23 cellular contexts compared by ENCODE assay signal in the genomic region with DNA sequence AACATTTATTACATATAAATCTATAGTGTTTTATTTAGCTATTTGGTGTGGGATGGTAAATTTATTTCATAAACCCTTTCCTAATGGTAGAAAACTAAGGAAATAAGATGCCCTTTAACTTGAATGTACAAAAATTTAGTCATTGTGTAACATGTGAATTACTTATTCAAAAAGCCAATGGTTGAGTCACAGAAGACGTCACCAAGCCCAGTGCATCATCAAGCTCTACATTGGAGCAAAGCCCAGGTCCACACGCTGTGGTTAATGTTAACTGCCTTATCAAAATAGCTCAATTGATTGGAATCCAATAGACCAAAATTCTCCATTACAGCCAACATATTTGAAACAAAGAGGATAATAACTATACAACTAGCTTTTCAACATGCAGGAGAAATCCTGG.
A peak's percentile ranks its signal among the peaks of the same experiment; 100 is the strongest.
DNase-seq lines count a peak whose midpoint lies in the region; ATAC-seq, FAIRE-seq and TF ChIP-seq lines count a peak whose summit lies in the region.
"Had no signal": no experiment of that assay in that cellular context is flagged by ENCODE, and none has a peak within 500 bp of the region (broad histone marks: within the 10 kb centered on the region; RNA-seq: fewer than 3 reads in every experiment).

No MANE protein-coding gene starts in this region.

- no peaks in the 10 kb centered on the region for H3K9me3 ChIP-seq in IMR-90 (ENCODE audit: control insufficient read depth, insufficient read depth, low read length)
- no peaks in the 10 kb centered on the region for H3K9me3 ChIP-seq in mammary epithelial cell (replicated peaks; ENCODE audit: insufficient read depth, low read length)
- H3K9me3 ChIP-seq in HepG2 (ENCODE audit: low read length), result peaks cover 66% of the 10 kb centered on the region
- H3K9me3 ChIP-seq in gastroesophageal sphincter, result no peaks in the 10 kb centered on the region
- H3K9me3 ChIP-seq: neutrophil, sigmoid colon, SJCRH30, transverse colon had no signal

- H3K36me3 Mint-ChIP-seq in activated T-cell treated with anti-CD3 and anti-CD28 coated beads, Interleukin-2, amount 50 U/mL, for 4 hours (ENCODE audit: insufficient read depth), result no peaks in the 10 kb centered on the region
- H3K36me3 Mint-ChIP-seq: IgD-negative memory B cell had no signal

- TF ChIP-seq EP300 in HepG2 (IDR thresholded peaks at IDR 0.05; ENCODE audit: low read depth in 2 of 2, low read length in 2 of 2), result no peak
- TF ChIP-seq EP300 in HepG2 (CRISPR knock-in tag; IDR thresholded peaks at IDR 0.05; ENCODE audit: borderline replicate concordance), result no peak
- no peak for TF ChIP-seq EP300 in gastroesophageal sphincter (IDR thresholded peaks at IDR 0.05)

- TF ChIP-seq CTCF in AG09309 (IDR thresholded peaks at IDR 0.05; ENCODE audit: control insufficient read depth, insufficient read depth, low read depth, low read length, missing control alignments) (no peak), IMR-90 (conservative IDR thresholded peaks at IDR 0.05; ENCODE audit: low read depth, low read length) (no peak), mammary epithelial cell (conservative IDR thresholded peaks at IDR 0.05 in 1 of 2, IDR thresholded peaks at IDR 0.05 in 1 of 2; ENCODE audit: extremely low read depth in 1 of 2, insufficient read depth in 1 of 2, low read depth in 1 of 2, low read length in 2 of 2) (no peak), HepG2 (CRISPR knock-in tag; IDR thresholded peaks at IDR 0.05) (no peak), gastroesophageal sphincter (IDR thresholded peaks at IDR 0.05) (no peak)

- H3K79me2 ChIP-seq in mammary epithelial cell (ENCODE audit: insufficient read depth, low read length) (no peaks in the 10 kb centered on the region), HepG2 (ENCODE audit: insufficient read depth, low read length) (no peaks in the 10 kb centered on the region)

- dilution Hi-C loops in IMR-90 (cut with HindIII; ENCODE audit: low sequenced_read_pairs, unreplicated experiment) (no loop called here), mammary epithelial cell (cut with HindIII; ENCODE audit: low sequenced_read_pairs) (no loop called here)

- intact Hi-C loops in IMR-90 (cut with micrococcal nuclease), result no loop called here
- intact Hi-C loops in mammary epithelial cell (cut with micrococcal nuclease), result no loop called here
- intact Hi-C loops in HepG2 (cut with micrococcal nuclease; ENCODE audit: unreplicated experiment), result no loop called here

- CTCF ChIA-PET in IMR-90 (lab: Yijun Ruan, JAX), result interaction anchor here (0.6 kb wide), 1 partner anchor 708 kb away, joined by 4 read pairs; no protein-coding TSS in a partner anchor
- CTCF ChIA-PET in mammary epithelial cell (lab: Charles Lee; ENCODE audit: low non-redundant PET), result no interaction called here
- CTCF ChIA-PET in HepG2 (lab: Yijun Ruan, JAX; ENCODE audit: low intra/inter-chr PET ratio, low total read pairs), result no interaction called here

- in situ Hi-C loops in IMR-90 (cut with MboI; ENCODE audit: low sequenced_read_pairs), result no loop called here
- in situ Hi-C loops in mammary epithelial cell (cut with MboI; ENCODE audit: low sequenced_read_pairs in 2 of 2), result no loop called here
- in situ Hi-C loops in HepG2 (cut with HindIII; ENCODE audit: extremely low pct_ligation_motif_present, low pct_unique_long_range_greater_than_20kb), result no loop called here

- no peak overlapping the region for H4K5ac ChIP-seq in IMR-90 (ENCODE audit: low read depth, low read length)

- no peak for TF ChIP-seq RAD21 in IMR-90 (IDR thresholded peaks at IDR 0.05; ENCODE audit: low read length)
- no peak for TF ChIP-seq RAD21 in HepG2 (CRISPR knock-in tag; IDR thresholded peaks at IDR 0.05)

- H3K9ac ChIP-seq in IMR-90 (ENCODE audit: low read depth, low read length), result no peak overlapping the region
- no peak overlapping the region for H3K9ac ChIP-seq in mammary epithelial cell (ENCODE audit: insufficient read depth, low read length)
- no peak overlapping the region for H3K9ac ChIP-seq in HepG2 (ENCODE audit: insufficient read depth, low read depth, low read length)
- H3K9ac ChIP-seq: BLaER1 treated with 17β-estradiol and CSF1 and Interleukin-3, amounts not matched to agents 10 nM and 100 nM had no signal

- H2BK5ac ChIP-seq in IMR-90 (ENCODE audit: low read depth, low read length, poor library complexity, severe bottlenecking), result no peak overlapping the region

- WGBS in IMR-90 (ENCODE audit: extremely low coverage in 2 of 2, insufficient read length in 1 of 2), 2 experiments, result no CpG with 5 or more reads among the region's 2 CpGs
- WGBS in mammary epithelial cell (ENCODE audit: low coverage, missing lambda C conversion rate), result 53% methylated on average over 2 of the region's 2 CpGs
- WGBS in HepG2 (ENCODE audit: low lambda C conversion rate), result 6% methylated on average over 2 of the region's 2 CpGs
- 59 to 78% methylated on average over 2 of the region's 2 CpGs for WGBS in gastroesophageal sphincter (ENCODE audit: low coverage in 1 of 2), 2 donors

- H2AFZ ChIP-seq in IMR-90 (replicated peaks; ENCODE audit: low read length, poor library complexity) (no peak overlapping the region), mammary epithelial cell (ENCODE audit: low read depth, low read length) (no peak overlapping the region), HepG2 (ENCODE audit: low read length) (no peak overlapping the region)

- no peak for FAIRE-seq in HepG2 (lab: Jason Lieb, UNC)
- FAIRE-seq: frontal cortex had no signal

- peak overlapping the region; percentile 36; the same call in 1 of the 3 replicates for H2BK15ac ChIP-seq in IMR-90 (ENCODE audit: low read depth, low read length)

- H4K20me1 ChIP-seq in IMR-90 (ENCODE audit: insufficient read depth, low read length) (no peaks in the 10 kb centered on the region), mammary epithelial cell (ENCODE audit: insufficient read depth, low read length) (no peaks in the 10 kb centered on the region), HepG2 (ENCODE audit: insufficient read depth, low read length) (no peaks in the 10 kb centered on the region)
- H4K20me1 ChIP-seq: BLaER1 treated with 17β-estradiol and CSF1 and Interleukin-3, amounts not matched to agents 10 nM and 100 nM had no signal

- peak overlapping the region; percentile 16 to 39; a peak in 2 of 4 replicates for H4K8ac ChIP-seq in IMR-90 (ENCODE audit: low read depth in 2 of 2, low read length in 2 of 2)

- ATAC-seq in IMR-90 (ENCODE audit: low read depth), result peak; percentile 69
- no peak for ATAC-seq in HepG2
- ATAC-seq in gastroesophageal sphincter, result no peak
- no peak for ATAC-seq in HG02981 (IDR thresholded peaks at IDR 0.05; ENCODE audit: unreplicated experiment)
- no peak for ATAC-seq in activated T-cell treated with anti-CD3 and anti-CD28 coated beads, Interleukin-2, amount 50 U/mL, for 4 hours
- ATAC-seq: activated CD8-positive, alpha-beta T cell treated with anti-CD3 and anti-CD28 coated beads, Interleukin-2, amount 10 ng/mL, durations not matched to agents 7 days and 5 days; activated T-helper 17 cell treated with anti-CD3 and anti-CD28 coated beads, Interleukin-2, amount 50 U/mL, for 72 hours had no signal

- no peaks in the 10 kb centered on the region for H3K4me1 Mint-ChIP-seq in activated T-cell treated with anti-CD3 and anti-CD28 coated beads, Interleukin-2, amount 50 U/mL, for 4 hours (ENCODE audit: low read depth)
- H3K4me1 Mint-ChIP-seq: activated T-helper 17 cell treated with anti-CD3 and anti-CD28 coated beads, Interleukin-2, amount 50 U/mL, for 72 hours; IgD-negative memory B cell had no signal

- POLR2A ChIA-PET in IMR-90 (lab: Charles Lee; ENCODE audit: unreplicated experiment) (interaction anchor here (0.6 kb wide), 1 partner anchor 163 kb away, joined by 5 read pairs; no protein-coding TSS in a partner anchor), HepG2 (lab: Yijun Ruan, JAX) (no interaction called here)

- H3K4me1 ChIP-seq in IMR-90 (ENCODE audit: control insufficient read depth, insufficient read depth, low read length), result peaks cover 6% of the 10 kb centered on the region; the same call in 1 of the 2 replicates
- H3K4me1 ChIP-seq in mammary epithelial cell (ENCODE audit: insufficient read depth, low read length), result no peaks in the 10 kb centered on the region
- H3K4me1 ChIP-seq in HepG2 (ENCODE audit: insufficient read depth, low read length), result no peaks in the 10 kb centered on the region
- H3K4me1 ChIP-seq in gastroesophageal sphincter, result no peaks in the 10 kb centered on the region
- H3K4me1 ChIP-seq: BLaER1 treated with 17β-estradiol and CSF1 and Interleukin-3, amounts not matched to agents 10 nM and 100 nM; sigmoid colon; SJCRH30; transverse colon had no signal

- DNase-seq in AG09309 (ENCODE audit: low read depth) (peak; percentile 52), IMR-90 (peak; percentile 98), mammary epithelial cell (peak; percentile 59), HepG2 (ENCODE audit: low spot score) (no peak), SK-N-DZ (ENCODE audit: low spot score) (no peak)
- no peak for DNase-seq in activated T-cell treated with anti-CD3 and anti-CD28 coated beads, Interleukin-2, amount 50 U/mL, for 4 hours
- DNase-seq: activated CD8-positive, alpha-beta T cell treated with anti-CD3 and anti-CD28 coated beads, Interleukin-2, amount 10 ng/mL, durations not matched to agents 7 days and 5 days; dorsolateral prefrontal cortex; GOT3; midbrain; NCI-H1105 treated with DMSO at 0.1 percent for 48 hours; NCI-H2171 treated with DMSO at 0.1 percent for 48 hours; sigmoid colon; SJCRH30; stimulated activated CD4-positive, alpha-beta T cell treated with anti-CD3 and anti-CD28 coated beads, Interleukin-4, amount 100 ng/mL, for 1 hour; transverse colon had no signal

- peaks cover 3% of the 10 kb centered on the region; the same call in 1 of the 2 replicates for H3K9me1 ChIP-seq in IMR-90 (ENCODE audit: insufficient read depth, low read length)

- no peak overlapping the region for H3K4me2 ChIP-seq in IMR-90 (ENCODE audit: low read depth, low read length)
- no peak overlapping the region for H3K4me2 ChIP-seq in mammary epithelial cell (ENCODE audit: insufficient read depth, low read depth, low read length)
- H3K4me2 ChIP-seq in HepG2 (ENCODE audit: low read depth, low read length), result no peak overlapping the region
- H3K4me2 ChIP-seq: BLaER1 treated with 17β-estradiol and CSF1 and Interleukin-3, amounts not matched to agents 10 nM and 100 nM had no signal

- no peak overlapping the region for H3K56ac ChIP-seq in IMR-90 (ENCODE audit: extremely low read depth, insufficient read depth, low read length)

- H3K36me3 ChIP-seq in IMR-90 (ENCODE audit: control insufficient read depth, insufficient read depth, low read length) (peaks cover 3% of the 10 kb centered on the region; the same call in 1 of the 2 replicates), mammary epithelial cell (ENCODE audit: insufficient read depth, low read length) (no peaks in the 10 kb centered on the region), HepG2 (replicated peaks in 1 of 2; ENCODE audit: control insufficient read depth in 1 of 2, insufficient read depth in 2 of 2, low read length in 2 of 2) (no peaks in the 10 kb centered on the region), gastroesophageal sphincter (no peaks in the 10 kb centered on the region)
- H3K36me3 ChIP-seq: BLaER1 treated with 17β-estradiol and CSF1 and Interleukin-3, amounts not matched to agents 10 nM and 100 nM; neutrophil; sigmoid colon; SJCRH30; transverse colon had no signal

- no peak overlapping the region for H3K4me3 ChIP-seq in AG09309 (ENCODE audit: control insufficient read depth, low read depth, low read length)
- H3K4me3 ChIP-seq in IMR-90 (ENCODE audit: insufficient read depth, low read depth, low read length), result no peak overlapping the region
- no peak overlapping the region for H3K4me3 ChIP-seq in mammary epithelial cell (replicated peaks in 1 of 3; ENCODE audit: insufficient read depth in 1 of 3, low read depth in 2 of 3, low read length in 3 of 3)
- H3K4me3 ChIP-seq in HepG2 (replicated peaks in 1 of 3; ENCODE audit: insufficient read depth in 1 of 3, low read depth in 2 of 3, low read length in 3 of 3), result no peak overlapping the region
- no peak overlapping the region for H3K4me3 ChIP-seq in gastroesophageal sphincter
- H3K4me3 ChIP-seq: BLaER1 treated with 17β-estradiol and CSF1 and Interleukin-3, amounts not matched to agents 10 nM and 100 nM; dorsolateral prefrontal cortex; sigmoid colon; SJCRH30; transverse colon had no signal

- no peak overlapping the region for H3K4me3 Mint-ChIP-seq in activated T-cell treated with anti-CD3 and anti-CD28 coated beads, Interleukin-2, amount 50 U/mL, for 4 hours
- H3K4me3 Mint-ChIP-seq: activated CD8-positive, alpha-beta T cell treated with anti-CD3 and anti-CD28 coated beads, Interleukin-2, amount 10 ng/mL, durations not matched to agents 7 days and 5 days; activated T-helper 17 cell treated with anti-CD3 and anti-CD28 coated beads, Interleukin-2, amount 50 U/mL, for 72 hours; IgD-negative memory B cell had no signal

- H2BK120ac ChIP-seq in IMR-90 (ENCODE audit: low read depth, low read length), result no peak overlapping the region

- no peak overlapping the region for H3K18ac ChIP-seq in IMR-90 (ENCODE audit: low read depth, low read length)

- no peaks in the 10 kb centered on the region for H3K9me3 Mint-ChIP-seq in activated T-cell treated with anti-CD3 and anti-CD28 coated beads, Interleukin-2, amount 50 U/mL, for 4 hours
- H3K9me3 Mint-ChIP-seq: IgD-negative memory B cell had no signal

- TF ChIP-seq POLR2A in IMR-90 (IDR thresholded peaks at IDR 0.05; ENCODE audit: low read depth, low read length), result no peak
- no peak for TF ChIP-seq POLR2A in HepG2 (IDR thresholded peaks at IDR 0.05; ENCODE audit: insufficient read depth in 1 of 2, low read depth in 2 of 2, low read length in 2 of 2)
- TF ChIP-seq POLR2A in gastroesophageal sphincter (IDR thresholded peaks at IDR 0.05), result no peak

- no peak overlapping the region; the same call in 1 of the 2 replicates for H2BK20ac ChIP-seq in IMR-90 (ENCODE audit: low read depth, low read length)

- no peaks in the 10 kb centered on the region for H3K27me3 Mint-ChIP-seq in activated T-cell treated with anti-CD3 and anti-CD28 coated beads, Interleukin-2, amount 50 U/mL, for 4 hours (ENCODE audit: low read depth)
- H3K27me3 Mint-ChIP-seq: activated T-helper 17 cell treated with anti-CD3 and anti-CD28 coated beads, Interleukin-2, amount 50 U/mL, for 72 hours had no signal

- peaks cover 0 to 22% of the 10 kb centered on the region in 2 experiments; a peak in 2 of 4 replicates for H3K79me1 ChIP-seq in IMR-90 (ENCODE audit: low read depth in 1 of 2, low read length in 2 of 2)

- peak overlapping the region; percentile 68 for H2AK5ac ChIP-seq in IMR-90 (ENCODE audit: low read depth, low read length)

- H3K27ac ChIP-seq in IMR-90 (ENCODE audit: insufficient read depth, low read length) (peak overlapping the region; percentile 30; the same call in 1 of the 2 replicates), mammary epithelial cell (ENCODE audit: insufficient read depth, low read depth, low read length) (no peak overlapping the region), HepG2 (ENCODE audit: extremely low read length, insufficient read depth, low read length) (no peak overlapping the region), gastroesophageal sphincter (no peak overlapping the region)
- H3K27ac ChIP-seq: BLaER1 treated with 17β-estradiol and CSF1 and Interleukin-3, amounts not matched to agents 10 nM and 100 nM; dorsolateral prefrontal cortex; neutrophil; sigmoid colon; SJCRH30; transverse colon had no signal

- no peak overlapping the region for H2AK9ac ChIP-seq in IMR-90 (replicated peaks; ENCODE audit: low read depth, low read length, poor library complexity)

- no peak overlapping the region for H3K23ac ChIP-seq in IMR-90 (ENCODE audit: low read depth, low read length)

- H3K27me3 ChIP-seq in IMR-90 (ENCODE audit: control insufficient read depth, insufficient read depth, low read length) (no peaks in the 10 kb centered on the region), mammary epithelial cell (ENCODE audit: insufficient read depth, low read length) (no peaks in the 10 kb centered on the region), HepG2 (ENCODE audit: control insufficient read depth in 1 of 2, insufficient read depth in 2 of 2, low read length in 2 of 2) (no peaks in the 10 kb centered on the region), gastroesophageal sphincter (no peaks in the 10 kb centered on the region)
- H3K27me3 ChIP-seq: BLaER1 treated with 17β-estradiol and CSF1 and Interleukin-3, amounts not matched to agents 10 nM and 100 nM; dorsolateral prefrontal cortex; neutrophil; SJCRH30; transverse colon had no signal

- peak overlapping the region; percentile 22; the same call in 1 of the 2 replicates for H3K4ac ChIP-seq in IMR-90 (ENCODE audit: low read depth, low read length)

- H3K14ac ChIP-seq in IMR-90 (replicated peaks; ENCODE audit: low read depth, low read length), result 0 out of 2 replicates have a peak overlapping the region, but pooled peaks have one; percentile 2

- no TSS peak for BruUV-seq in IMR-90 (replicated peaks; lab: Mats Ljungman, UMichigan)
- BruUV-seq in mammary epithelial cell (replicated peaks; lab: Mats Ljungman, UMichigan), result no TSS peak
- no TSS peak for BruUV-seq in HepG2 (replicated peaks; lab: Mats Ljungman, UMichigan)

- no peak overlapping the region for H4K91ac ChIP-seq in IMR-90 (ENCODE audit: insufficient read depth, low read depth, low read length)

Comparison
In these comparisons a context has a peak if more than half of its experiments do, and no peak if none do; other contexts are left out.
1. DNase-seq: peak in AG09309 (single experiment), IMR-90 (single experiment) and mammary epithelial cell (single experiment); none in HepG2 (single experiment), SK-N-DZ (single experiment) and activated T-cell treated with anti-CD3 and anti-CD28 coated beads, Interleukin-2, amount 50 U/mL, for 4 hours (single experiment).